In the genomic region with DNA sequence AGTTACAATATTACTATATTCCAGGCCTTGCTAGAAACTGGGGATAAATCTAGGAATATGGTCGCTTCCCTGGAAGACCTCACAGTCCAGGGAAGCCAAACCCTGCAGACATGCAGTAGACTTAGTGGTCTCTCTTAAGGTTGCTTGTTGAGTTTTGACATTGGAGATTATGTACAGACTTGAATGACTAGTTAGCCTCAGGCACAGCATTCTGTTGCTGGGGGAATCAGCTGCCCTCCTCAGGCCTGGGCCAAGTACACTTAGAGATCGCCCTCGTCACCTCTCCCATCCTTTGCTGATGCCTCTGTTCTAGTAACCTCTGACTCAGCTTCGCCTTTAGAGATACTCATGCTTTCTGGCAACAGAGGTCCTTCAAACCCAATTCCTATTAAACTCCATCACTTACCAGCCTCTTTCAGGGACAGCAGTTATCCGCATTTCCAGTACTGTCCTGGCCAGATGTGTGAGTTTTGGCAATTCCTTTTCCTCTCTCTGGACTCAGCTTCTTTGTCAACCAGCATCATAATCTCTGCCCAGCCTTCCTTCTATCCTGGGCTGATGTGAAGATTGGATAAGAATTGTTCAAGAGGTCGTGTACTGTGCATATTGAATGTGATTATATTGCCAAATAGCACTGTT, we compare ENCODE assay signal across 8 cellular contexts. TPM values are rescaled to one million over a fixed set of nuclear protein-coding genes. Genes with fewer than 3 reads are reported as not detected.
DNase-seq lines count a peak whose midpoint lies in the region; ATAC-seq, FAIRE-seq and TF ChIP-seq lines count a peak whose summit lies in the region.

No MANE protein-coding gene starts in this region.

- H3K9me3 ChIP-seq in AG04450 (ENCODE audit: control insufficient read depth, insufficient read depth, low read length) (no peaks in the 10 kb centered on the region), GM12878 (replicated peaks; ENCODE audit: control insufficient read depth, insufficient read depth, low read length) (no peaks in the 10 kb centered on the region), mononuclear cell (ENCODE audit: low read depth, low read length) (no peaks in the 10 kb centered on the region)

- CTCF ChIA-PET in AG04450 (lab: Charles Lee), result interaction anchor here (0.7 to 1.7 kb wide), 4 partner anchors 30 to 318 kb away, joined by 3 to 12 read pairs (median 3); no protein-coding TSS in a partner anchor
- CTCF ChIA-PET in GM12878 (lab: Yijun Ruan, JAX), result interaction anchor here (1.1 to 2.9 kb wide), 4 partner anchors 30 to 318 kb away, joined by 4 to 12 read pairs (median 6); no protein-coding TSS in a partner anchor

- ATAC-seq in GM12878, result no peak
- no peak for ATAC-seq in HG03342 (IDR thresholded peaks at IDR 0.05; ENCODE audit: unreplicated experiment)
- no peak for ATAC-seq in GM19467 (IDR thresholded peaks at IDR 0.05; ENCODE audit: unreplicated experiment)

- peak overlapping the region; percentile 91 for H2AFZ ChIP-seq in GM12878 (ENCODE audit: control insufficient read depth, low read depth, low read length)

- H3K79me2 ChIP-seq in GM12878 (ENCODE audit: control insufficient read depth, insufficient read depth, low read length), result peaks cover 5% of the 10 kb centered on the region

- H3K27me3 ChIP-seq in AG04450 (ENCODE audit: control insufficient read depth, insufficient read depth, low read length) (no peaks in the 10 kb centered on the region), GM12878 (replicated peaks in 1 of 2; ENCODE audit: control insufficient read depth in 2 of 2, insufficient read depth in 2 of 2, low read length in 1 of 2) (no peaks in the 10 kb centered on the region), mononuclear cell (ENCODE audit: insufficient read depth, low read length) (no peaks in the 10 kb centered on the region)

- POLR2A ChIA-PET in AG04450 (lab: Yijun Ruan, JAX), result interaction anchor here (0.7 to 2.0 kb wide), 7 partner anchors 11 to 110 kb away, joined by 3 to 12 read pairs (median 6); partner anchors contain the start of gene INPPL1
- POLR2A ChIA-PET in GM12878 (lab: Charles Lee), result interaction anchor here (1.0 to 3.3 kb wide), 8 partner anchors 11 to 148 kb away, joined by 3 to 13 read pairs (median 6); partner anchors contain the start of gene LAMTOR1

- H3K4me3 ChIP-seq in AG04450 (ENCODE audit: low read depth, low read length) (no peak overlapping the region), GM12878 (peak overlapping the region; percentile 53), mononuclear cell (ENCODE audit: low read length) (peak overlapping the region; percentile 61)

- peaks cover 7% of the 10 kb centered on the region for H3K4me1 ChIP-seq in GM12878 (ENCODE audit: control insufficient read depth, insufficient read depth, low read length)
- H3K4me1 ChIP-seq in mononuclear cell (ENCODE audit: insufficient read depth, low read length), result peaks cover 30% of the 10 kb centered on the region

- intact Hi-C loops in GM12878 (cut with micrococcal nuclease; ENCODE audit: unreplicated experiment), result no loop called here

- in situ Hi-C loops in GM12878 (cut with MboI), result no loop called here

- no peak for DNase-seq in AG04450 (ENCODE audit: low read depth, low spot score)
- peak; percentile 55 for DNase-seq in HS-5 (ENCODE audit: low read depth)
- DNase-seq in GM12878 (ENCODE audit: low read depth, low spot score), result no peak
- no peak for DNase-seq in NCI-H2227 treated with DMSO at 0.1 percent for 48 hours (lab: John Stamatoyannopoulos, UW)
- no peak for DNase-seq in urothelium cell line (ENCODE audit: low spot score)

- SMC1A ChIA-PET in GM12878 (lab: Charles Lee; ENCODE audit: uncharacterized antibody, unreplicated experiment), result interaction anchor here (1.1 to 1.9 kb wide), 9 partner anchors 13 to 313 kb away, joined by 3 to 10 read pairs (median 4); partner anchors contain the start of genes RNF121 and XNDC1N

- RAD21 ChIA-PET in GM12878 (lab: Charles Lee; ENCODE audit: unreplicated experiment), result interaction anchor here (1.2 to 2.1 kb wide), 2 partner anchors 22 to 184 kb away, joined by 4 to 6 read pairs; partner anchors contain the start of genes RNF121 and XNDC1N

- no peak for FAIRE-seq in GM12878 (lab: Jason Lieb, UNC)
- FAIRE-seq in urothelium cell line (lab: Jason Lieb, UNC), result no peak

- peak overlapping the region; percentile 95 for H3K4me2 ChIP-seq in GM12878 (ENCODE audit: control insufficient read depth, insufficient read depth)

- no peaks in the 10 kb centered on the region for H4K20me1 ChIP-seq in GM12878 (ENCODE audit: control insufficient read depth, insufficient read depth)

- no peak for TF ChIP-seq RAD21 in GM12878 (IDR thresholded peaks at IDR 0.05; ENCODE audit: insufficient read depth, low read depth, low read length)

- WGBS in GM12878 (ENCODE audit: insufficient coverage, insufficient replicate concordance, low lambda C conversion rate, missing lambda C conversion rate), result 88% methylated on average over 6 of the region's 6 CpGs

- H3K27ac ChIP-seq in AG04450 (ENCODE audit: low read depth, low read length) (peak overlapping the region; percentile 99), GM12878 (ENCODE audit: control insufficient read depth, insufficient read depth) (peak overlapping the region; percentile 99)

- no peak for TF ChIP-seq EP300 in GM12878 (IDR thresholded peaks at IDR 0.05; ENCODE audit: borderline replicate concordance in 1 of 2, control insufficient read depth in 1 of 2, low read depth in 2 of 2, low read length in 2 of 2)

- TF ChIP-seq CTCF in AG04450 (IDR thresholded peaks at IDR 0.05; ENCODE audit: low read depth, low read length) (no peak), GM12878 (IDR thresholded peaks at IDR 0.05 in 2 of 3, conservative IDR thresholded peaks at IDR 0.05 in 1 of 3; ENCODE audit: control insufficient read depth in 2 of 3, extremely low read depth in 1 of 3, insufficient read depth in 1 of 3, low read depth in 3 of 3, low read length in 3 of 3) (no peak)

- TSS peak; percentile 99 for BruUV-seq in GM12878 (replicated peaks; lab: Mats Ljungman, UMichigan)

- peak overlapping the region; percentile 92 for H3K9ac ChIP-seq in GM12878 (ENCODE audit: control insufficient read depth, insufficient read depth, low read length)

- H3K36me3 ChIP-seq in GM12878 (ENCODE audit: control insufficient read depth in 2 of 2, insufficient read depth in 2 of 2, low read length in 1 of 2), result peaks cover 0 to 2% of the 10 kb centered on the region in 2 experiments; a peak in 2 of 4 replicates

- no peak for TF ChIP-seq POLR2A in GM12878 (IDR thresholded peaks at IDR 0.05; ENCODE audit: low read depth, low read length)

RNA-seq across cellular contexts. Expression of gene ANAPC15, which starts 0.8 kb away (rescaled TPM):
- polyA plus RNA-seq in AG04450 (2011; rRNA removed) (45.7 and 54.5 TPM in 2 replicates), GM12878 (2011; rRNA removed) (84.6 and 99.6 TPM in 2 replicates), GM12878 (2014; fragmentation: Illumina TruSeq; extraction: Trizol) (91.9 and 118 TPM in 2 replicates), GM12878 (2014; fragmentation: Nextera tagmentation; extraction: Ambion mirVana) (100 to 1,000 TPM; 230 to 372 TPM), GM12878 (2014; rRNA removed) (84.3 and 86.0 TPM in 2 replicates), GM12878 (2016; fragmentation: Nextera tagmentation; extraction: Ambion mirVana) (100 to 1,000 TPM; 126 to 141 TPM)
- polyA minus RNA-seq in AG04450 (2011; rRNA and poly(A)+ RNA removed), result 36.4 and 43.1 TPM in 2 replicates
- 7.3 and 14.1 TPM in 2 replicates for total RNA-seq in GM12878 (2013; cell fraction: nucleolus; rRNA removed)
- total RNA-seq in GM12878 (2014; rRNA removed) (78.0 and 83.4 TPM in 2 replicates), GM12878 (2014; rRNA removed; fragmentation: Illumina TruSeq; extraction: Trizol) (88.3 and 88.6 TPM in 2 replicates), GM12878 (2021) (81.0 and 85.6 TPM in 2 replicates), mononuclear cell (30.2 TPM)
- polyA plus RNA-seq in GM12878 (2011; ENCODE audit: low read depth), result 72.9 TPM
- 86.3 and 97.5 TPM in 2 replicates for polyA plus RNA-seq in GM12878 (2011; cell fraction: cytosol; rRNA removed)
- polyA plus RNA-seq in GM12878 (2011; cell fraction: nucleus; rRNA removed), result 52.6 and 65.7 TPM in 2 replicates
- 66.1 and 85.8 TPM in 2 replicates for polyA plus RNA-seq in GM12878 (2012)
- 49.0 and 65.4 TPM in 2 replicates for polyA minus RNA-seq in GM12878 (2011; rRNA and poly(A)+ RNA removed)
- 10.2 and 12.1 TPM in 2 replicates for polyA minus RNA-seq in GM12878 (2011; cell fraction: cytosol; rRNA and poly(A)+ RNA removed)
- polyA minus RNA-seq in GM12878 (2011; cell fraction: nucleus; rRNA and poly(A)+ RNA removed), result 13.3 and 19.8 TPM in 2 replicates

RNA-seq across cellular contexts. Expression of gene TOMT, which starts 7.6 kb away (rescaled TPM):
- polyA plus RNA-seq in AG04450 (2011; rRNA removed) (not detected in 2 replicates), GM12878 (2011; rRNA removed) (not detected in 2 replicates), GM12878 (2014; fragmentation: Illumina TruSeq; extraction: Trizol) (not detected in 2 replicates), GM12878 (2014; fragmentation: Nextera tagmentation; extraction: Ambion mirVana) (not detected), GM12878 (2014; rRNA removed) (not detected in 2 replicates), GM12878 (2016; fragmentation: Nextera tagmentation; extraction: Ambion mirVana) (not detected)
- not detected in 2 replicates for polyA minus RNA-seq in AG04450 (2011; rRNA and poly(A)+ RNA removed)
- not detected in 2 replicates for total RNA-seq in GM12878 (2013; cell fraction: nucleolus; rRNA removed)
- total RNA-seq in GM12878 (2014; rRNA removed) (not detected in 2 replicates), GM12878 (2014; rRNA removed; fragmentation: Illumina TruSeq; extraction: Trizol) (not detected in 2 replicates), GM12878 (2021) (not detected in 2 replicates), mononuclear cell (not detected)
- not detected for polyA plus RNA-seq in GM12878 (2011; ENCODE audit: low read depth)
- polyA plus RNA-seq in GM12878 (2011; cell fraction: cytosol; rRNA removed), result not detected in 2 replicates
- polyA plus RNA-seq in GM12878 (2011; cell fraction: nucleus; rRNA removed), result not detected in 2 replicates
- not detected in 2 replicates for polyA plus RNA-seq in GM12878 (2012)
- polyA minus RNA-seq in GM12878 (2011; rRNA and poly(A)+ RNA removed), result not detected in 2 replicates
- not detected in 2 replicates for polyA minus RNA-seq in GM12878 (2011; cell fraction: cytosol; rRNA and poly(A)+ RNA removed)
- polyA minus RNA-seq in GM12878 (2011; cell fraction: nucleus; rRNA and poly(A)+ RNA removed), result not detected in 2 replicates

RNA-seq across cellular contexts. Expression of gene LAMTOR1, which starts 10.2 kb away (rescaled TPM):
- polyA plus RNA-seq in AG04450 (2011; rRNA removed), result 89.1 and 120 TPM in 2 replicates
- polyA minus RNA-seq in AG04450 (2011; rRNA and poly(A)+ RNA removed), result 124 and 197 TPM in 2 replicates
- total RNA-seq in GM12878 (2013; cell fraction: nucleolus; rRNA removed), result 30.6 and 35.0 TPM in 2 replicates
- total RNA-seq in GM12878 (2014; rRNA removed), result 112 and 127 TPM in 2 replicates
- total RNA-seq in GM12878 (2014; rRNA removed; fragmentation: Illumina TruSeq; extraction: Trizol), result 59.8 and 66.5 TPM in 2 replicates
- 80.8 and 82.1 TPM in 2 replicates for total RNA-seq in GM12878 (2021)
- 57.1 TPM for polyA plus RNA-seq in GM12878 (2011; ENCODE audit: low read depth)
- polyA plus RNA-seq in GM12878 (2011; rRNA removed), result 45.8 and 58.8 TPM in 2 replicates
- polyA plus RNA-seq in GM12878 (2011; cell fraction: cytosol; rRNA removed), result 99.0 and 108 TPM in 2 replicates
- 65.8 and 80.4 TPM in 2 replicates for polyA plus RNA-seq in GM12878 (2011; cell fraction: nucleus; rRNA removed)
- 71.6 and 72.6 TPM in 2 replicates for polyA plus RNA-seq in GM12878 (2012)
- polyA plus RNA-seq in GM12878 (2014; fragmentation: Illumina TruSeq; extraction: Trizol), result 75.6 and 94.4 TPM in 2 replicates
- polyA plus RNA-seq in GM12878 (2014; fragmentation: Nextera tagmentation; extraction: Ambion mirVana), result 100 to 1,000 TPM in 1 of 2 experiments, 10 to 100 TPM in 1; 85.1 to 126 TPM
- polyA plus RNA-seq in GM12878 (2014; rRNA removed), result 126 and 128 TPM in 2 replicates
- polyA plus RNA-seq in GM12878 (2016; fragmentation: Nextera tagmentation; extraction: Ambion mirVana), result 100 to 1,000 TPM; 139 to 141 TPM
- 99.0 and 105 TPM in 2 replicates for polyA minus RNA-seq in GM12878 (2011; rRNA and poly(A)+ RNA removed)
- polyA minus RNA-seq in GM12878 (2011; cell fraction: cytosol; rRNA and poly(A)+ RNA removed), result 45.6 and 60.0 TPM in 2 replicates
- 33.1 and 62.5 TPM in 2 replicates for polyA minus RNA-seq in GM12878 (2011; cell fraction: nucleus; rRNA and poly(A)+ RNA removed)
- total RNA-seq in mononuclear cell, result 88.5 TPM

RNA-seq across cellular contexts. Expression of gene FOLR3, which starts 22.2 kb away (rescaled TPM):
- polyA plus RNA-seq in AG04450 (2011; rRNA removed) (0.24 and 0.25 TPM in 2 replicates), GM12878 (2011; rRNA removed) (not detected in 2 replicates), GM12878 (2014; fragmentation: Illumina TruSeq; extraction: Trizol) (not detected in 2 replicates), GM12878 (2014; fragmentation: Nextera tagmentation; extraction: Ambion mirVana) (not detected), GM12878 (2014; rRNA removed) (not detected in 2 replicates), GM12878 (2016; fragmentation: Nextera tagmentation; extraction: Ambion mirVana) (not detected)
- not detected in 2 replicates for polyA minus RNA-seq in AG04450 (2011; rRNA and poly(A)+ RNA removed)
- not detected in 2 replicates for total RNA-seq in GM12878 (2013; cell fraction: nucleolus; rRNA removed)
- total RNA-seq in GM12878 (2014; rRNA removed) (not detected in 2 replicates), GM12878 (2014; rRNA removed; fragmentation: Illumina TruSeq; extraction: Trizol) (not detected in 2 replicates), GM12878 (2021) (not detected in 2 replicates), mononuclear cell (1.3 TPM)
- not detected for polyA plus RNA-seq in GM12878 (2011; ENCODE audit: low read depth)
- not detected in 2 replicates for polyA plus RNA-seq in GM12878 (2011; cell fraction: cytosol; rRNA removed)
- polyA plus RNA-seq in GM12878 (2011; cell fraction: nucleus; rRNA removed), result not detected in 2 replicates
- not detected in 2 replicates for polyA plus RNA-seq in GM12878 (2012)
- polyA minus RNA-seq in GM12878 (2011; rRNA and poly(A)+ RNA removed), result not detected in 2 replicates
- polyA minus RNA-seq in GM12878 (2011; cell fraction: cytosol; rRNA and poly(A)+ RNA removed), result not detected in 2 replicates
- not detected in 2 replicates for polyA minus RNA-seq in GM12878 (2011; cell fraction: nucleus; rRNA and poly(A)+ RNA removed)

RNA-seq across cellular contexts. Expression of gene LRRC51, which starts 32.6 kb away (rescaled TPM):
- polyA plus RNA-seq in AG04450 (2011; rRNA removed) (7.8 and 8.6 TPM in 2 replicates), GM12878 (2011; rRNA removed) (6.1 and 8.6 TPM in 2 replicates), GM12878 (2014; fragmentation: Illumina TruSeq; extraction: Trizol) (6.4 and 11.7 TPM in 2 replicates), GM12878 (2014; fragmentation: Nextera tagmentation; extraction: Ambion mirVana) (1 to 10 TPM; 4.7 to 6.2 TPM), GM12878 (2014; rRNA removed) (7.5 and 7.8 TPM in 2 replicates), GM12878 (2016; fragmentation: Nextera tagmentation; extraction: Ambion mirVana) (1 to 10 TPM; 3.1 to 6.1 TPM)
- polyA minus RNA-seq in AG04450 (2011; rRNA and poly(A)+ RNA removed), result 6.3 and 9.1 TPM in 2 replicates
- total RNA-seq in GM12878 (2013; cell fraction: nucleolus; rRNA removed), result 1.3 and 1.4 TPM in 2 replicates
- total RNA-seq in GM12878 (2014; rRNA removed) (4.0 and 5.6 TPM in 2 replicates), GM12878 (2014; rRNA removed; fragmentation: Illumina TruSeq; extraction: Trizol) (4.1 and 4.7 TPM in 2 replicates), GM12878 (2021) (2.6 and 5.5 TPM in 2 replicates), mononuclear cell (0.63 TPM)
- polyA plus RNA-seq in GM12878 (2011; ENCODE audit: low read depth), result 2.8 TPM
- 7.7 and 9.9 TPM in 2 replicates for polyA plus RNA-seq in GM12878 (2011; cell fraction: cytosol; rRNA removed)
- 3.6 and 5.0 TPM in 2 replicates for polyA plus RNA-seq in GM12878 (2011; cell fraction: nucleus; rRNA removed)
- 3.6 and 7.1 TPM in 2 replicates for polyA plus RNA-seq in GM12878 (2012)
- polyA minus RNA-seq in GM12878 (2011; rRNA and poly(A)+ RNA removed), result 8.6 and 10.5 TPM in 2 replicates
- 1.6 and 6.0 TPM in 2 replicates for polyA minus RNA-seq in GM12878 (2011; cell fraction: cytosol; rRNA and poly(A)+ RNA removed)
- 0.73 and 1.4 TPM in 2 replicates for polyA minus RNA-seq in GM12878 (2011; cell fraction: nucleus; rRNA and poly(A)+ RNA removed)
